Comparison of ENCODE assay signal across 3 cellular contexts in the genomic region with DNA sequence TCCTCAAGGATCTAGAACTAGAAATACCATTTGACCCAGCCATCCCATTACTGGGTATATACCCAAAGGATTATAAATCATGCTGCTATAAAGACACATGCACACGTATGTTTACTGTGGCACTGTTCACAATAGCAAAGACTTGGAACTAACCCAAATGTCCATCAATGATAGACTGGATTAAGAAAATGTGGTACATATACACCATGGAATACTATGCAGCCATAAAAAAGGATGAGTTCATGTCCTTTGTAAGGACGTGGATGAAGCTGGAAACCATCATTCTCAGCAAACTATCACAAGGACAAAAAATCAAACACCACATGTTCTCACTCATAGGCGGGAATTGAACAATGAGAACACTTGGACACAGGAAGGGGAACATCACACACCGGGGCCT. TPM values are rescaled to one million over a fixed set of nuclear protein-coding genes. Genes with fewer than 3 reads are reported as not detected.
"Had no signal": no experiment of that assay in that cellular context is flagged by ENCODE, and none has a peak within 500 bp of the region (broad histone marks: within the 10 kb centered on the region; RNA-seq: fewer than 3 reads in every experiment).

No MANE protein-coding gene starts in this region.

RNA-seq across cellular contexts. Expression of a gene that starts 4.5 kb away (rescaled TPM):
- total RNA-seq: GM23248, HFFc6 had no signal

RNA-seq across cellular contexts. Expression of a gene that starts 39.6 kb away (rescaled TPM):
- total RNA-seq: GM23248, H7, HFFc6 had no signal
